ENCODE assay signal across 29 cellular contexts in the genomic region with DNA sequence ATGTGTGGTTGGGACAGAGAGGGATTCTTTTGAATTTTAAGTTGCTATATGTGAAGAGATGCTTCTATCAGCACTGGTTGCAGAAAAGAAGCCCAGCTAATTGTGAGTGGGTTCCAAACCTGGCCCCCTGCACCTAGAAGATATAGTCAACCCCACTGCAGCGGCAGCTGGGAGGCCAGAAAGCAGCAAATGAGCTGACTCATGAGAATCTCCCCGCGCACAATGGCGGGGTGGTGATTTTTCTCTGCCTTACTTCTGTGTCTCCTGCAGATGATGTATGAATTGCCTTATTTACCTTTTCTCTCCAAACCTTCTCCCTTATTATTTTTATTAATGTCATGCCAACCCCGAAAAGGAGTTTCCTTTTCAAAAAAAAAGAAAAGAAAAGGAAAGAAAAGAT.
"Had no signal": no experiment of that assay in that cellular context is flagged by ENCODE, and none has a peak within 500 bp of the region (broad histone marks: within the 10 kb centered on the region; RNA-seq: fewer than 3 reads in every experiment).

No MANE protein-coding gene starts in this region.

- H3K36me3 ChIP-seq: neutrophil, pancreas, prostate gland, spleen, suprapubic skin, tibial artery, transverse colon, upper lobe of right lung, uterus had no signal

- FAIRE-seq: pancreas had no signal

- H3K4me1 ChIP-seq: pancreas, prostate gland, testis, transverse colon, uterus had no signal

- H3K27ac ChIP-seq: neutrophil, pancreas, prostate gland, skin epidermis, spleen, suprapubic skin, testis, tibial artery, transverse colon, upper lobe of right lung, uterus had no signal

- H3K4me2 ChIP-seq: smooth muscle cell had no signal

- H3K9me3 ChIP-seq: neutrophil, pancreas, prostate gland, spleen, suprapubic skin, testis, tibial artery, transverse colon, upper lobe of right lung, uterus had no signal

- H3K36me3 Mint-ChIP-seq: naive thymus-derived CD4-positive, alpha-beta T cell; natural killer cell; stimulated activated memory B cell treated with anti-CD40 and anti-IgM and Interleukin-4, amounts not matched to agents 10 μg/mL and 1 μg/mL and 100 μg/mL, for 72 hours; type B pancreatic cell had no signal

- ATAC-seq: naive thymus-derived CD4-positive, alpha-beta T cell; natural killer cell; pancreas; right cardiac atrium; sciatic nerve; stimulated activated memory B cell treated with anti-CD40 and anti-IgM and Interleukin-4, amounts not matched to agents 10 μg/mL and 1 μg/mL and 100 μg/mL, for 72 hours; stimulated activated naive CD8-positive, alpha-beta T cell treated with anti-CD3 and anti-CD28 coated beads, Interleukin-15, amount 100 ng/mL, for 72 hours; stimulated activated naive CD8-positive, alpha-beta T cell treated with anti-CD3 and anti-CD28 coated beads, Interleukin-15, Interleukin-2, amounts not matched to agents 100 U/mL and 50 U/mL, for 24 hours; upper lobe of right lung had no signal

- H3K9me3 Mint-ChIP-seq: naive thymus-derived CD4-positive, alpha-beta T cell; natural killer cell; nephron; stimulated activated memory B cell treated with anti-CD40 and anti-IgM and Interleukin-4, amounts not matched to agents 10 μg/mL and 1 μg/mL and 100 μg/mL, for 72 hours; stimulated activated naive CD8-positive, alpha-beta T cell treated with anti-CD3 and anti-CD28 coated beads, Interleukin-15, amount 100 ng/mL, for 72 hours had no signal

- H3K4me1 Mint-ChIP-seq: natural killer cell; nephron; stimulated activated memory B cell treated with anti-CD40 and anti-IgM and Interleukin-4, amounts not matched to agents 10 μg/mL and 1 μg/mL and 100 μg/mL, for 72 hours; stimulated activated naive CD8-positive, alpha-beta T cell treated with anti-CD3 and anti-CD28 coated beads, Interleukin-15, amount 100 ng/mL, for 72 hours had no signal

- H3K27me3 ChIP-seq: neutrophil, suprapubic skin, testis, tibial artery, transverse colon, upper lobe of right lung, uterus had no signal

- H3K4me3 Mint-ChIP-seq: naive thymus-derived CD4-positive, alpha-beta T cell; natural killer cell; nephron; stimulated activated memory B cell treated with anti-CD40 and anti-IgM and Interleukin-4, amounts not matched to agents 10 μg/mL and 1 μg/mL and 100 μg/mL, for 72 hours; stimulated activated naive CD8-positive, alpha-beta T cell treated with anti-CD3 and anti-CD28 coated beads, Interleukin-15, amount 100 ng/mL, for 72 hours; type B pancreatic cell had no signal

- H3K4me3 ChIP-seq: pancreas, prostate gland, skin epidermis, smooth muscle cell, spleen, suprapubic skin, testis, tibial artery, transverse colon, upper lobe of right lung, uterus had no signal

- H3K27ac Mint-ChIP-seq: naive thymus-derived CD4-positive, alpha-beta T cell; natural killer cell; nephron; stimulated activated memory B cell treated with anti-CD40 and anti-IgM and Interleukin-4, amounts not matched to agents 10 μg/mL and 1 μg/mL and 100 μg/mL, for 72 hours; stimulated activated naive CD8-positive, alpha-beta T cell treated with anti-CD3 and anti-CD28 coated beads, Interleukin-15, amount 100 ng/mL, for 72 hours; type B pancreatic cell had no signal

- DNase-seq: naive thymus-derived CD4-positive, alpha-beta T cell; natural killer cell; nucleus accumbens; pancreas; spleen; stimulated activated CD4-positive, alpha-beta T cell treated with anti-CD3 and anti-CD28 coated beads, Interleukin-12 subunit alpha, Interleukin-12 subunit beta, amount 100 ng/mL, for 4 hours; stimulated activated CD4-positive, alpha-beta T cell treated with anti-CD3 and anti-CD28 coated beads, Interleukin-1b, Interleukin-23, amount 100 ng/mL, for 48 hours; stimulated activated CD4-positive, alpha-beta T cell treated with anti-CD3 and anti-CD28 coated beads, Interleukin-4, amount 100 ng/mL, for 1 hour; stimulated activated CD4-positive, alpha-beta T cell treated with anti-CD3 and anti-CD28 coated beads, Interleukin-4, amount 100 ng/mL, for 4 hours; stimulated activated CD8-positive, alpha-beta memory T cell treated with anti-CD3 and anti-CD28 coated beads, Interleukin-4, amount 100 ng/mL, for 48 hours; stimulated activated naive CD4-positive, alpha-beta T cell; stimulated activated naive CD8-positive, alpha-beta T cell treated with anti-CD3 and anti-CD28 coated beads, Interleukin-15, amount 100 ng/mL, for 72 hours; stimulated activated naive CD8-positive, alpha-beta T cell treated with anti-CD3 and anti-CD28 coated beads, Interleukin-15, Interleukin-2, amounts not matched to agents 100 U/mL and 50 U/mL, for 24 hours; substantia nigra; testis; tibial artery; transverse colon; upper lobe of right lung; uterus had no signal
